ENCODE assay signal across 13 cellular contexts in genomic region chr7:105654994-105655900, GRCh38.
DNase-seq lines count a peak whose midpoint lies in the region; ATAC-seq and TF ChIP-seq lines count a peak whose summit lies in the region.
"Had no signal": no experiment of that assay in that cellular context is flagged by ENCODE, and none has a peak within 500 bp of the region (broad histone marks: within the 10 kb centered on the region; RNA-seq: fewer than 3 reads in every experiment).

No MANE protein-coding gene starts in this region.

- H3K4me3 ChIP-seq in fibroblast of pulmonary artery (replicated peaks; ENCODE audit: low read depth, low read length) (no peak overlapping the region), trophoblast cell (ENCODE audit: low read depth, low read length) (no peak overlapping the region)
- H3K4me3 ChIP-seq: thoracic aorta had no signal

- no peaks in the 10 kb centered on the region for H3K27me3 ChIP-seq in trophoblast cell (ENCODE audit: insufficient read depth, low read length)

- H2BK120ac ChIP-seq in trophoblast cell (ENCODE audit: insufficient read depth, low read length, poor library complexity) = no peak overlapping the region

- H4K8ac ChIP-seq in trophoblast cell (ENCODE audit: low read depth, low read length) = no peak overlapping the region

- in situ Hi-C loops in GM13977 (cut with MboI; ENCODE audit: low pct_unique_long_range_greater_than_20kb, low sequenced_read_pairs, unreplicated experiment) = no loop called here

- ATAC-seq in HG02981 (IDR thresholded peaks at IDR 0.05; ENCODE audit: unreplicated experiment) = no peak
- no peak for ATAC-seq in activated CD8-positive, alpha-beta memory T cell treated with anti-CD3 and anti-CD28 coated beads, Interleukin-2, amount 10 ng/mL, durations not matched to agents 7 days and 5 days
- no peak for ATAC-seq in activated T-helper 17 cell treated with anti-CD3 and anti-CD28 coated beads, Interleukin-2, amount 50 U/mL, for 72 hours (replicated peaks)
- ATAC-seq: activated naive CD4-positive, alpha-beta T cell treated with anti-CD3 and anti-CD28 coated beads, Interleukin-2, amount 50 U/mL, for 72 hours had no signal

- no peak overlapping the region for H3K14ac ChIP-seq in trophoblast cell (ENCODE audit: low read length)

- H3K9me3 Mint-ChIP-seq in activated CD8-positive, alpha-beta memory T cell treated with anti-CD3 and anti-CD28 coated beads, Interleukin-2, amount 10 ng/mL, durations not matched to agents 7 days and 5 days (ENCODE audit: low read depth) = no peaks in the 10 kb centered on the region
- no peaks in the 10 kb centered on the region for H3K9me3 Mint-ChIP-seq in activated T-helper 17 cell treated with anti-CD3 and anti-CD28 coated beads, Interleukin-2, amount 50 U/mL, for 72 hours
- H3K9me3 Mint-ChIP-seq: activated naive CD4-positive, alpha-beta T cell treated with anti-CD3 and anti-CD28 coated beads, Interleukin-2, amount 50 U/mL, for 72 hours had no signal

- no peaks in the 10 kb centered on the region for H3K27me3 Mint-ChIP-seq in activated CD8-positive, alpha-beta memory T cell treated with anti-CD3 and anti-CD28 coated beads, Interleukin-2, amount 10 ng/mL, durations not matched to agents 7 days and 5 days
- no peaks in the 10 kb centered on the region for H3K27me3 Mint-ChIP-seq in activated T-helper 17 cell treated with anti-CD3 and anti-CD28 coated beads, Interleukin-2, amount 50 U/mL, for 72 hours

- no peak overlapping the region for H4K91ac ChIP-seq in trophoblast cell (ENCODE audit: low read depth, low read length)

- H2AFZ ChIP-seq in trophoblast cell (ENCODE audit: insufficient read depth, low read length, poor library complexity) = no peak overlapping the region

- no peak overlapping the region for H3K27ac ChIP-seq in trophoblast cell (ENCODE audit: low read depth, low read length)
- H3K27ac ChIP-seq: thoracic aorta had no signal

- H4K12ac ChIP-seq in trophoblast cell (ENCODE audit: low read depth, low read length) = no peak overlapping the region

- H3K9me3 ChIP-seq in trophoblast cell (ENCODE audit: insufficient read depth, low read depth, low read length) = peaks cover 2% of the 10 kb centered on the region
- H3K9me3 ChIP-seq: thoracic aorta had no signal

- H3K36me3 Mint-ChIP-seq in activated CD8-positive, alpha-beta memory T cell treated with anti-CD3 and anti-CD28 coated beads, Interleukin-2, amount 10 ng/mL, durations not matched to agents 7 days and 5 days = peaks cover 3% of the 10 kb centered on the region
- H3K36me3 Mint-ChIP-seq in activated T-helper 17 cell treated with anti-CD3 and anti-CD28 coated beads, Interleukin-2, amount 50 U/mL, for 72 hours (ENCODE audit: low read depth) = peaks cover 55% of the 10 kb centered on the region

- H3K27ac Mint-ChIP-seq in activated CD8-positive, alpha-beta memory T cell treated with anti-CD3 and anti-CD28 coated beads, Interleukin-2, amount 10 ng/mL, durations not matched to agents 7 days and 5 days = no peak overlapping the region
- H3K27ac Mint-ChIP-seq in activated T-helper 17 cell treated with anti-CD3 and anti-CD28 coated beads, Interleukin-2, amount 50 U/mL, for 72 hours = no peak overlapping the region

- H3K4me3 Mint-ChIP-seq in activated CD8-positive, alpha-beta memory T cell treated with anti-CD3 and anti-CD28 coated beads, Interleukin-2, amount 10 ng/mL, durations not matched to agents 7 days and 5 days = no peak overlapping the region
- H3K4me3 Mint-ChIP-seq in activated T-helper 17 cell treated with anti-CD3 and anti-CD28 coated beads, Interleukin-2, amount 50 U/mL, for 72 hours = no peak overlapping the region

- no peak overlapping the region for H2AK5ac ChIP-seq in trophoblast cell (ENCODE audit: low read length)

- CTCF ChIA-PET in activated CD8-positive, alpha-beta memory T cell treated with anti-CD3 and anti-CD28 coated beads, Interleukin-2, amount 10 ng/mL, durations not matched to agents 7 days and 5 days (lab: Charles Lee) = interaction anchor here (0.7 to 4.1 kb wide), 5 partner anchors 14 to 221 kb away, joined by 3 to 44 read pairs (median 18); no protein-coding TSS in a partner anchor

- no peaks in the 10 kb centered on the region for H3K79me2 ChIP-seq in trophoblast cell (ENCODE audit: control insufficient read depth, insufficient read depth, low read length, poor library complexity)

- H2BK5ac ChIP-seq in trophoblast cell (ENCODE audit: low read depth, low read length, poor library complexity) = no peak overlapping the region

- H3K4me2 ChIP-seq in trophoblast cell (ENCODE audit: low read length) = peak overlapping the region; percentile 24

- no peak overlapping the region for H3K4ac ChIP-seq in trophoblast cell (ENCODE audit: low read depth, low read length)

- no CpG with 5 or more reads among the region's 14 CpGs for WGBS in trophoblast cell (ENCODE audit: extremely low coverage, insufficient coverage, insufficient read length)

- H3K18ac ChIP-seq in trophoblast cell (ENCODE audit: low read length) = no peak overlapping the region

- H3K4me1 ChIP-seq in trophoblast cell (ENCODE audit: control insufficient read depth in 1 of 2, insufficient read depth in 2 of 2, low read length in 2 of 2) = peaks cover 7 to 17% of the 10 kb centered on the region in 2 experiments

- no peaks in the 10 kb centered on the region for H3K36me3 ChIP-seq in trophoblast cell (ENCODE audit: control insufficient read depth in 1 of 2, insufficient read depth in 2 of 2, low read length in 2 of 2)
- H3K36me3 ChIP-seq: thoracic aorta had no signal

- no peak overlapping the region for H2BK12ac ChIP-seq in trophoblast cell (ENCODE audit: low read length)

- no peak overlapping the region for H3K23ac ChIP-seq in trophoblast cell (ENCODE audit: low read length)

- DNase-seq in GM03348 (ENCODE audit: low spot score) (peak; percentile 31), NCI-H82 (lab: John Stamatoyannopoulos, UW) (peak; percentile 94), fibroblast of pulmonary artery (ENCODE audit: low read depth) (peak; percentile 74), trophoblast cell (peak in 1 of 2 donors; percentile 57), GM13977 (ENCODE audit: low spot score) (no peak)
- no peak for DNase-seq in activated CD8-positive, alpha-beta memory T cell treated with anti-CD3 and anti-CD28 coated beads, Interleukin-2, amount 10 ng/mL, durations not matched to agents 7 days and 5 days
- DNase-seq: GOT3; KBM-7; stimulated activated CD4-positive, alpha-beta T cell treated with anti-CD3 and anti-CD28 coated beads, Interleukin-15, amount 100 ng/mL, for 24 hours had no signal

- H3K4me1 Mint-ChIP-seq in activated CD8-positive, alpha-beta memory T cell treated with anti-CD3 and anti-CD28 coated beads, Interleukin-2, amount 10 ng/mL, durations not matched to agents 7 days and 5 days = peaks cover 7% of the 10 kb centered on the region
- H3K4me1 Mint-ChIP-seq in activated T-helper 17 cell treated with anti-CD3 and anti-CD28 coated beads, Interleukin-2, amount 50 U/mL, for 72 hours = peaks cover 14% of the 10 kb centered on the region

- no peaks in the 10 kb centered on the region for H3K79me1 ChIP-seq in trophoblast cell (ENCODE audit: low read length)

- TF ChIP-seq CTCF in fibroblast of pulmonary artery (IDR thresholded peaks at IDR 0.05; ENCODE audit: low read length, missing control alignments) (no peak), GM13977 (IDR thresholded peaks at IDR 0.05; ENCODE audit: extremely low read depth, insufficient read depth, missing control alignments) (no peak)

- H3K9ac ChIP-seq in trophoblast cell (ENCODE audit: low read length) = no peak overlapping the region

Comparison
In these comparisons a context has a peak if more than half of its experiments do, and no peak if none do; other contexts are left out.
1. DNase-seq: peak in GM03348 (single experiment), NCI-H82 (single experiment) and fibroblast of pulmonary artery (single experiment); none in activated CD8-positive, alpha-beta memory T cell treated with anti-CD3 and anti-CD28 coated beads, Interleukin-2, amount 10 ng/mL, durations not matched to agents 7 days and 5 days (single experiment) and GM13977 (single experiment).